Comparison of ENCODE assay signal across 1 cellular context in the genomic region with DNA sequence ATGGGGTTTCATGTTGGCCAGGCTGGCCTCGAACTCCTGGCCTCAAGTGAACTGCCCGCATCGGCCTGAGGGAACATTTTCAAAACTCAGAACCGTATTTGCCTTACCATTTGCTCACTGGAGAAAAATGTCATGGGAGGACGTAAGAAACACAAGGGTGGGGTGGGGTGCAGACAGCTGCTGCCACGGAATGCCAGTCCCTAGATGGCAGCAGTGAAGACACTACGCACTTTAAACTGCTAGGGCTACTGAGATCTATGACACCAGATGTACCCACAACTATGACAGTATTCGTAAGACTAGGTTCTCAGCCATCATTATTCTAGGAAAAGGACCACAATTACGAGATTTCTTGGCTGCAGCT.
TF ChIP-seq lines count a peak whose summit lies in the region.
"Not testable (repeated sequence)": the region's sequence is repeated elsewhere in the genome, so short reads cannot be mapped to it uniquely, and the experiment has no call there.

No MANE protein-coding gene starts in this region.

TF ChIP-seq in HepG2, 621 proteins besides CTCF, POLR2A, EP300 and RAD21:
- TF ChIP-seq, protein P1, sequence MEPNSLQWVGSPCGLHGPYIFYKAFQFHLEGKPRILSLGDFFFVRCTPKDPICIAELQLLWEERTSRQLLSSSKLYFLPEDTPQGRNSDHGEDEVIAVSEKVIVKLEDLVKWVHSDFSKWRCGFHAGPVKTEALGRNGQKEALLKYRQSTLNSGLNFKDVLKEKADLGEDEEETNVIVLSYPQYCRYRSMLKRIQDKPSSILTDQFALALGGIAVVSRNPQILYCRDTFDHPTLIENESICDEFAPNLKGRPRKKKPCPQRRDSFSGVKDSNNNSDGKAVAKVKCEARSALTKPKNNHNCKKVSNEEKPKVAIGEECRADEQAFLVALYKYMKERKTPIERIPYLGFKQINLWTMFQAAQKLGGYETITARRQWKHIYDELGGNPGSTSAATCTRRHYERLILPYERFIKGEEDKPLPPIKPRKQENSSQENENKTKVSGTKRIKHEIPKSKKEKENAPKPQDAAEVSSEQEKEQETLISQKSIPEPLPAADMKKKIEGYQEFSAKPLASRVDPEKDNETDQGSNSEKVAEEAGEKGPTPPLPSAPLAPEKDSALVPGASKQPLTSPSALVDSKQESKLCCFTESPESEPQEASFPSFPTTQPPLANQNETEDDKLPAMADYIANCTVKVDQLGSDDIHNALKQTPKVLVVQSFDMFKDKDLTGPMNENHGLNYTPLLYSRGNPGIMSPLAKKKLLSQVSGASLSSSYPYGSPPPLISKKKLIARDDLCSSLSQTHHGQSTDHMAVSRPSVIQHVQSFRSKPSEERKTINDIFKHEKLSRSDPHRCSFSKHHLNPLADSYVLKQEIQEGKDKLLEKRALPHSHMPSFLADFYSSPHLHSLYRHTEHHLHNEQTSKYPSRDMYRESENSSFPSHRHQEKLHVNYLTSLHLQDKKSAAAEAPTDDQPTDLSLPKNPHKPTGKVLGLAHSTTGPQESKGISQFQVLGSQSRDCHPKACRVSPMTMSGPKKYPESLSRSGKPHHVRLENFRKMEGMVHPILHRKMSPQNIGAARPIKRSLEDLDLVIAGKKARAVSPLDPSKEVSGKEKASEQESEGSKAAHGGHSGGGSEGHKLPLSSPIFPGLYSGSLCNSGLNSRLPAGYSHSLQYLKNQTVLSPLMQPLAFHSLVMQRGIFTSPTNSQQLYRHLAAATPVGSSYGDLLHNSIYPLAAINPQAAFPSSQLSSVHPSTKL (CRISPR knock-in tag; IDR thresholded peaks at IDR 0.05): peak; percentile 30; the same call in 1 of the 2 replicates
- TF ChIP-seq HOXA3 (CRISPR knock-in tag; IDR thresholded peaks at IDR 0.05) (peak; percentile 33; the same call in 1 of the 2 replicates), GATAD2A (CRISPR knock-in tag; IDR thresholded peaks at IDR 0.05) (peak; percentile 48; the same call in 1 of the 2 replicates), ATF7 (IDR thresholded peaks at IDR 0.05) (0 out of 2 replicates have a peak, but pooled peaks have one; percentile 15), HES4 (CRISPR knock-in tag; IDR thresholded peaks at IDR 0.05; ENCODE audit: borderline replicate concordance) (0 out of 2 replicates have a peak, but pooled peaks have one; percentile 0), NONO (CRISPR knock-in tag; conservative IDR thresholded peaks at IDR 0.05) (peak; percentile 46; the same call in 1 of the 2 replicates), CREM (IDR thresholded peaks at IDR 0.05) (peak; percentile 25; the same call in 1 of the 2 replicates), STAG1 (CRISPR knock-in tag; IDR thresholded peaks at IDR 0.05) (0 out of 2 replicates have a peak, but pooled peaks have one; percentile 11), GZF1 (CRISPR knock-in tag; IDR thresholded peaks at IDR 0.05) (peak; percentile 98), CREB1 (IDR thresholded peaks at IDR 0.05) (peak; percentile 81), TEAD3 (CRISPR knock-in tag; optimal IDR thresholded peaks at IDR 0.05; ENCODE audit: borderline replicate concordance) (peak; percentile 97), TARDBP (CRISPR knock-in tag; IDR thresholded peaks at IDR 0.05) (peak; percentile 55; the same call in 1 of the 2 replicates), SAP130 (CRISPR knock-in tag; IDR thresholded peaks at IDR 0.05; ENCODE audit: low read depth) (peak; percentile 52; the same call in 1 of the 2 replicates), ZBTB21 (CRISPR knock-in tag; IDR thresholded peaks at IDR 0.05) (peak; percentile 88), ZFP1 (CRISPR knock-in tag; IDR thresholded peaks at IDR 0.05) (0 out of 2 replicates have a peak, but pooled peaks have one; percentile 42)
- not testable (repeated sequence) for TF ChIP-seq ATF7 (CRISPR knock-in tag; IDR thresholded peaks at IDR 0.05); NONO (IDR thresholded peaks at IDR 0.05); CREM (CRISPR knock-in tag; IDR thresholded peaks at IDR 0.05); CREB1 (CRISPR knock-in tag; IDR thresholded peaks at IDR 0.05)
- TF ChIP-seq, protein P2, sequence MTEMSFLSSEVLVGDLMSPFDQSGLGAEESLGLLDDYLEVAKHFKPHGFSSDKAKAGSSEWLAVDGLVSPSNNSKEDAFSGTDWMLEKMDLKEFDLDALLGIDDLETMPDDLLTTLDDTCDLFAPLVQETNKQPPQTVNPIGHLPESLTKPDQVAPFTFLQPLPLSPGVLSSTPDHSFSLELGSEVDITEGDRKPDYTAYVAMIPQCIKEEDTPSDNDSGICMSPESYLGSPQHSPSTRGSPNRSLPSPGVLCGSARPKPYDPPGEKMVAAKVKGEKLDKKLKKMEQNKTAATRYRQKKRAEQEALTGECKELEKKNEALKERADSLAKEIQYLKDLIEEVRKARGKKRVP (CRISPR knock-in tag; IDR thresholded peaks at IDR 0.05): 0 out of 4 replicates have a peak, but pooled peaks of 1 of the 2 experiments have one; percentile 17
- TF ChIP-seq, protein P3, sequence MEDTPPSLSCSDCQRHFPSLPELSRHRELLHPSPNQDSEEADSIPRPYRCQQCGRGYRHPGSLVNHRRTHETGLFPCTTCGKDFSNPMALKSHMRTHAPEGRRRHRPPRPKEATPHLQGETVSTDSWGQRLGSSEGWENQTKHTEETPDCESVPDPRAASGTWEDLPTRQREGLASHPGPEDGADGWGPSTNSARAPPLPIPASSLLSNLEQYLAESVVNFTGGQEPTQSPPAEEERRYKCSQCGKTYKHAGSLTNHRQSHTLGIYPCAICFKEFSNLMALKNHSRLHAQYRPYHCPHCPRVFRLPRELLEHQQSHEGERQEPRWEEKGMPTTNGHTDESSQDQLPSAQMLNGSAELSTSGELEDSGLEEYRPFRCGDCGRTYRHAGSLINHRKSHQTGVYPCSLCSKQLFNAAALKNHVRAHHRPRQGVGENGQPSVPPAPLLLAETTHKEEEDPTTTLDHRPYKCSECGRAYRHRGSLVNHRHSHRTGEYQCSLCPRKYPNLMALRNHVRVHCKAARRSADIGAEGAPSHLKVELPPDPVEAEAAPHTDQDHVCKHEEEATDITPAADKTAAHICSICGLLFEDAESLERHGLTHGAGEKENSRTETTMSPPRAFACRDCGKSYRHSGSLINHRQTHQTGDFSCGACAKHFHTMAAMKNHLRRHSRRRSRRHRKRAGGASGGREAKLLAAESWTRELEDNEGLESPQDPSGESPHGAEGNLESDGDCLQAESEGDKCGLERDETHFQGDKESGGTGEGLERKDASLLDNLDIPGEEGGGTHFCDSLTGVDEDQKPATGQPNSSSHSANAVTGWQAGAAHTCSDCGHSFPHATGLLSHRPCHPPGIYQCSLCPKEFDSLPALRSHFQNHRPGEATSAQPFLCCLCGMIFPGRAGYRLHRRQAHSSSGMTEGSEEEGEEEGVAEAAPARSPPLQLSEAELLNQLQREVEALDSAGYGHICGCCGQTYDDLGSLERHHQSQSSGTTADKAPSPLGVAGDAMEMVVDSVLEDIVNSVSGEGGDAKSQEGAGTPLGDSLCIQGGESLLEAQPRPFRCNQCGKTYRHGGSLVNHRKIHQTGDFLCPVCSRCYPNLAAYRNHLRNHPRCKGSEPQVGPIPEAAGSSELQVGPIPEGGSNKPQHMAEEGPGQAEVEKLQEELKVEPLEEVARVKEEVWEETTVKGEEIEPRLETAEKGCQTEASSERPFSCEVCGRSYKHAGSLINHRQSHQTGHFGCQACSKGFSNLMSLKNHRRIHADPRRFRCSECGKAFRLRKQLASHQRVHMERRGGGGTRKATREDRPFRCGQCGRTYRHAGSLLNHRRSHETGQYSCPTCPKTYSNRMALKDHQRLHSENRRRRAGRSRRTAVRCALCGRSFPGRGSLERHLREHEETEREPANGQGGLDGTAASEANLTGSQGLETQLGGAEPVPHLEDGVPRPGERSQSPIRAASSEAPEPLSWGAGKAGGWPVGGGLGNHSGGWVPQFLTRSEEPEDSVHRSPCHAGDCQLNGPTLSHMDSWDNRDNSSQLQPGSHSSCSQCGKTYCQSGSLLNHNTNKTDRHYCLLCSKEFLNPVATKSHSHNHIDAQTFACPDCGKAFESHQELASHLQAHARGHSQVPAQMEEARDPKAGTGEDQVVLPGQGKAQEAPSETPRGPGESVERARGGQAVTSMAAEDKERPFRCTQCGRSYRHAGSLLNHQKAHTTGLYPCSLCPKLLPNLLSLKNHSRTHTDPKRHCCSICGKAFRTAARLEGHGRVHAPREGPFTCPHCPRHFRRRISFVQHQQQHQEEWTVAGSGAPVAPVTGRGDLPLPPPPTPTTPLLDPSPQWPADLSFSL (CRISPR knock-in tag; IDR thresholded peaks at IDR 0.05): 0 out of 2 replicates have a peak, but pooled peaks have one; percentile 38
- TF ChIP-seq, protein P4, sequence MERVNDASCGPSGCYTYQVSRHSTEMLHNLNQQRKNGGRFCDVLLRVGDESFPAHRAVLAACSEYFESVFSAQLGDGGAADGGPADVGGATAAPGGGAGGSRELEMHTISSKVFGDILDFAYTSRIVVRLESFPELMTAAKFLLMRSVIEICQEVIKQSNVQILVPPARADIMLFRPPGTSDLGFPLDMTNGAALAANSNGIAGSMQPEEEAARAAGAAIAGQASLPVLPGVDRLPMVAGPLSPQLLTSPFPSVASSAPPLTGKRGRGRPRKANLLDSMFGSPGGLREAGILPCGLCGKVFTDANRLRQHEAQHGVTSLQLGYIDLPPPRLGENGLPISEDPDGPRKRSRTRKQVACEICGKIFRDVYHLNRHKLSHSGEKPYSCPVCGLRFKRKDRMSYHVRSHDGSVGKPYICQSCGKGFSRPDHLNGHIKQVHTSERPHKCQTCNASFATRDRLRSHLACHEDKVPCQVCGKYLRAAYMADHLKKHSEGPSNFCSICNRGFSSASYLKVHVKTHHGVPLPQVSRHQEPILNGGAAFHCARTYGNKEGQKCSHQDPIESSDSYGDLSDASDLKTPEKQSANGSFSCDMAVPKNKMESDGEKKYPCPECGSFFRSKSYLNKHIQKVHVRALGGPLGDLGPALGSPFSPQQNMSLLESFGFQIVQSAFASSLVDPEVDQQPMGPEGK (CRISPR knock-in tag; IDR thresholded peaks at IDR 0.05): peak; percentile 48; the same call in 1 of the 2 replicates
- TF ChIP-seq, protein P5, sequence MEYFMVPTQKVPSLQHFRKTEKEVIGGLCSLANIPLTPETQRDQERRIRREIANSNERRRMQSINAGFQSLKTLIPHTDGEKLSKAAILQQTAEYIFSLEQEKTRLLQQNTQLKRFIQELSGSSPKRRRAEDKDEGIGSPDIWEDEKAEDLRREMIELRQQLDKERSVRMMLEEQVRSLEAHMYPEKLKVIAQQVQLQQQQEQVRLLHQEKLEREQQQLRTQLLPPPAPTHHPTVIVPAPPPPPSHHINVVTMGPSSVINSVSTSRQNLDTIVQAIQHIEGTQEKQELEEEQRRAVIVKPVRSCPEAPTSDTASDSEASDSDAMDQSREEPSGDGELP (IDR thresholded peaks at IDR 0.05; ENCODE audit: borderline replicate concordance, low read depth): peak; percentile 79; the same call in 1 of the 2 replicates
- TF ChIP-seq, protein P6, sequence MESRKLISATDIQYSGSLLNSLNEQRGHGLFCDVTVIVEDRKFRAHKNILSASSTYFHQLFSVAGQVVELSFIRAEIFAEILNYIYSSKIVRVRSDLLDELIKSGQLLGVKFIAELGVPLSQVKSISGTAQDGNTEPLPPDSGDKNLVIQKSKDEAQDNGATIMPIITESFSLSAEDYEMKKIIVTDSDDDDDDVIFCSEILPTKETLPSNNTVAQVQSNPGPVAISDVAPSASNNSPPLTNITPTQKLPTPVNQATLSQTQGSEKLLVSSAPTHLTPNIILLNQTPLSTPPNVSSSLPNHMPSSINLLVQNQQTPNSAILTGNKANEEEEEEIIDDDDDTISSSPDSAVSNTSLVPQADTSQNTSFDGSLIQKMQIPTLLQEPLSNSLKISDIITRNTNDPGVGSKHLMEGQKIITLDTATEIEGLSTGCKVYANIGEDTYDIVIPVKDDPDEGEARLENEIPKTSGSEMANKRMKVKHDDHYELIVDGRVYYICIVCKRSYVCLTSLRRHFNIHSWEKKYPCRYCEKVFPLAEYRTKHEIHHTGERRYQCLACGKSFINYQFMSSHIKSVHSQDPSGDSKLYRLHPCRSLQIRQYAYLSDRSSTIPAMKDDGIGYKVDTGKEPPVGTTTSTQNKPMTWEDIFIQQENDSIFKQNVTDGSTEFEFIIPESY (CRISPR knock-in tag; IDR thresholded peaks at IDR 0.05): 0 out of 2 replicates have a peak, but pooled peaks have one; percentile 21
